2 cellular contexts compared by ENCODE assay signal in the genomic region with DNA sequence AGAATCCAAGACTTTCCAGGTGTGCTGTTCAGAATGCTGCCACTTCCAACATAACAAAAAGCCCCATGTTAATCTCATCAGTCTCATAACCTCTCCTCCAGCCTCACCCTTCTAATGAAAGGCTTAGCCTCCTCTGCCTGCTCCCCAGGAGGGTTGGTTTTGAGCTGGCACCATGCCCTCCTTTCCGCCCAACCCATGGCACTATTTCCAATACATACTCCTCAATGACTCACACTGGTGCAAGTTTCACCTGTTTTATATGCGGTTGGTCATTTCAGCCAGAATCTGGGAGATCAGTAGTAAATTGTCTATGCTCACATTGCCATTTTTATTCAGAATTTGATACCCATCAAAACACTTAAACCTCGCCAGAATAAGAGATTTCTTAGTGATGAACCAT.
A peak's percentile ranks its signal among the peaks of the same experiment; 100 is the strongest.
TF ChIP-seq lines count a peak whose summit lies in the region.

No MANE protein-coding gene starts in this region.

TF ChIP-seq in HEK293, 187 proteins besides CTCF, POLR2A, EP300 and RAD21:
- TF ChIP-seq ZNF449 (tag by site-specific recombination; IDR thresholded peaks at IDR 0.05) (0 out of 2 replicates have a peak, but pooled peaks have one; percentile 19), ZBTB44 (tag by site-specific recombination; IDR thresholded peaks at IDR 0.05) (no peak)
- TF ChIP-seq, protein P1, sequence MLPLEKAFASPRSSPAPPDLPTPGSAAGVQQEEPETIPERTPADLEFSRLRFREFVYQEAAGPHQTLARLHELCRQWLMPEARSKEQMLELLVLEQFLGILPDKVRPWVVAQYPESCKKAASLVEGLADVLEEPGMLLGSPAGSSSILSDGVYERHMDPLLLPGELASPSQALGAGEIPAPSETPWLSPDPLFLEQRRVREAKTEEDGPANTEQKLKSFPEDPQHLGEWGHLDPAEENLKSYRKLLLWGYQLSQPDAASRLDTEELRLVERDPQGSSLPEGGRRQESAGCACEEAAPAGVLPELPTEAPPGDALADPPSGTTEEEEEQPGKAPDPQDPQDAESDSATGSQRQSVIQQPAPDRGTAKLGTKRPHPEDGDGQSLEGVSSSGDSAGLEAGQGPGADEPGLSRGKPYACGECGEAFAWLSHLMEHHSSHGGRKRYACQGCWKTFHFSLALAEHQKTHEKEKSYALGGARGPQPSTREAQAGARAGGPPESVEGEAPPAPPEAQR (tag by site-specific recombination; IDR thresholded peaks at IDR 0.05), result no peak

TF ChIP-seq in HepG2, 621 proteins besides CTCF, POLR2A, EP300 and RAD21:
- TF ChIP-seq ZNF605 (CRISPR knock-in tag; IDR thresholded peaks at IDR 0.05), result no peak
- no peak for TF ChIP-seq ZMYM3 (CRISPR knock-in tag; IDR thresholded peaks at IDR 0.05)
- TF ChIP-seq SRY (CRISPR knock-in tag; IDR thresholded peaks at IDR 0.05), result no peak
- TF ChIP-seq ZEB1 (IDR thresholded peaks at IDR 0.05; ENCODE audit: insufficient replicate concordance, low read depth), result no peak
- TF ChIP-seq ZFP1 (CRISPR knock-in tag; IDR thresholded peaks at IDR 0.05), result no peak
- TF ChIP-seq, protein P2, sequence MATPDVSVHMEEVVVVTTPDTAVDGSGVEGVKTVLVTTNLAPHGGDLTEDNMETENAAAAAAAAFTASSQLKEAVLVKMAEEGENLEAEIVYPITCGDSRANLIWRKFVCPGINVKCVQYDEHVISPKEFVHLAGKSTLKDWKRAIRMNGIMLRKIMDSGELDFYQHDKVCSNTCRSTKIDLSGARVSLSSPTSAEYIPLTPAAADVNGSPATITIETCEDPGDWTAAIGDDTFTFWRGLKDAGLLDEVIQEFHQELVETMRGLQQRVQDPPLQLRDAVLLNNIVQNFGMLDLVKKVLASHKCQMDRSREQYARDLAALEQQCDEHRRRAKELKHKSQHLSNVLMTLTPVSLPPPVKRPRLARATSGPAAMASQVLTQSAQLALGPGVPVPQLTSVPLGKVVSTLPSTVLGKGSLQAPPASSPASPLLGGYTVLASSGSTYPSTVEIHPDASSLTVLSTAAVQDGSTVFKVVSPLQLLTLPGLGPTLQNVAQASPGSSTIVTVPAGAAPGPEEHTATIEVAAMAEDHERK (CRISPR knock-in tag; IDR thresholded peaks at IDR 0.05; ENCODE audit: low read depth), result no peak
- no peak for TF ChIP-seq NCOA2 (CRISPR knock-in tag; IDR thresholded peaks at IDR 0.05)
- no peak for TF ChIP-seq HNRNPH1 (optimal IDR thresholded peaks at IDR 0.05; ENCODE audit: low read depth, low read length)
- TF ChIP-seq CBX1 (IDR thresholded peaks at IDR 0.05; ENCODE audit: low read depth), result no peak
- no peak for TF ChIP-seq AHDC1 (CRISPR knock-in tag; IDR thresholded peaks at IDR 0.05; ENCODE audit: borderline replicate concordance)
- TF ChIP-seq ZFP41 (CRISPR knock-in tag; IDR thresholded peaks at IDR 0.05; ENCODE audit: borderline replicate concordance), result no peak
- TF ChIP-seq, protein P3, sequence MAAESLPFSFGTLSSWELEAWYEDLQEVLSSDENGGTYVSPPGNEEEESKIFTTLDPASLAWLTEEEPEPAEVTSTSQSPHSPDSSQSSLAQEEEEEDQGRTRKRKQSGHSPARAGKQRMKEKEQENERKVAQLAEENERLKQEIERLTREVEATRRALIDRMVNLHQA (CRISPR knock-in tag; IDR thresholded peaks at IDR 0.05), result no peak
- TF ChIP-seq ZNF232 (CRISPR knock-in tag; IDR thresholded peaks at IDR 0.05; ENCODE audit: borderline replicate concordance), result no peak
- no peak for TF ChIP-seq RBM39 (IDR thresholded peaks at IDR 0.05; ENCODE audit: low read depth, low read length, poor library complexity, severe bottlenecking)
